ENCODE assay signal across 1 cellular context in the genomic region with DNA sequence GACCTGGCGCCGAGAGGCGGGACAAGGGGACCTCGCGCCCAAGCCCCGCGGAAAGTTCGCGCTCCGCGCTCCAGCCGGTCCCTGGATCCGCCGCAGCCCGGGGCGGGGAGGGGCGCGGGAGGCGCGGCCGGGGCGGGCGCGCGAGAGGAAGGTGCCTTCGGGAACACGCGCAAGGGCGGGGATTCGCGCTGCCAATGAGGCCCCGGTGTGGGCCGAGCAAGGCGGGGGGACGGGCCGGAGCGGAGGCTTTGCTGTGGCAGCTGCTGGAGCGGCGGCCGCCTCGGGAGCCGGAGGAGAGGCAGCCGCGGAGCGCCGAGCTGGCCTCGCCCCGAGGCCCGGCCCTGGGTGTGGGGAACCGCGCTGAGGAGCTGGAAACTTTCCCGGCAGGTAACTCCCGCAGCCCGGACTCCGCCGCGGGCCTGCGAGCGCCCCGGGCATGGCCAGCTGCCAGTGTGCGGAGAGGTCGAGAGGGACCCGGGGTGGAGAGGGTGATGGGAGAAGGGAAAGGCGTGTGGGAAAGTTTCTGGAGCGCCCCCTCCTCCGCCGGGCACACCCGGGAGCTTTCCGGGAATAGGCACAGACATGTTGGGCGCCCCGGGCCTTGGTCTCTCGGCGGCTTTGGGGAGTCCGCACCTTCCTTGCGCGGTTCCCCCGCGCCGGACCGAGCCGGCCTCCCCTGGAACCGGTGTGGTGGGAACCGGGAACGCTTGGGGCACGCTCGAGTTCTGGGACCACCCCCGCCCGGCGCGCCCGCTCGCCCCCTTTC.
TF ChIP-seq lines count a peak whose summit lies in the region.

A gene (plus strand): TSS at position 245 of the 766 bp plus-strand sequence. CDS start 97,271 bp downstream, outside the sequence.

TF ChIP-seq in HepG2, 621 proteins besides CTCF, POLR2A, EP300 and RAD21 (continued from another document and continues in another):
- TF ChIP-seq, protein P1, sequence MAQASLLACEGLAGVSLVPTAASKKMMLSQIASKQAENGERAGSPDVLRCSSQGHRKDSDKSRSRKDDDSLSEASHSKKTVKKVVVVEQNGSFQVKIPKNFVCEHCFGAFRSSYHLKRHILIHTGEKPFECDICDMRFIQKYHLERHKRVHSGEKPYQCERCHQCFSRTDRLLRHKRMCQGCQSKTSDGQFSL (CRISPR knock-in tag; IDR thresholded peaks at IDR 0.05), result no peak
- TF ChIP-seq ZNF432 (CRISPR knock-in tag; IDR thresholded peaks at IDR 0.05; ENCODE audit: borderline replicate concordance), result no peak
- no peak for TF ChIP-seq CC2D1A (CRISPR knock-in tag; IDR thresholded peaks at IDR 0.05)
- TF ChIP-seq TP53 (CRISPR knock-in tag; conservative IDR thresholded peaks at IDR 0.05), result no peak
- no peak for TF ChIP-seq ZNF552 (CRISPR knock-in tag; IDR thresholded peaks at IDR 0.05; ENCODE audit: borderline replicate concordance)
- TF ChIP-seq ZNF670 (CRISPR knock-in tag; IDR thresholded peaks at IDR 0.05; ENCODE audit: borderline replicate concordance), result 0 out of 2 replicates have a peak, but pooled peaks have one; percentile 17
- TF ChIP-seq, protein P2, sequence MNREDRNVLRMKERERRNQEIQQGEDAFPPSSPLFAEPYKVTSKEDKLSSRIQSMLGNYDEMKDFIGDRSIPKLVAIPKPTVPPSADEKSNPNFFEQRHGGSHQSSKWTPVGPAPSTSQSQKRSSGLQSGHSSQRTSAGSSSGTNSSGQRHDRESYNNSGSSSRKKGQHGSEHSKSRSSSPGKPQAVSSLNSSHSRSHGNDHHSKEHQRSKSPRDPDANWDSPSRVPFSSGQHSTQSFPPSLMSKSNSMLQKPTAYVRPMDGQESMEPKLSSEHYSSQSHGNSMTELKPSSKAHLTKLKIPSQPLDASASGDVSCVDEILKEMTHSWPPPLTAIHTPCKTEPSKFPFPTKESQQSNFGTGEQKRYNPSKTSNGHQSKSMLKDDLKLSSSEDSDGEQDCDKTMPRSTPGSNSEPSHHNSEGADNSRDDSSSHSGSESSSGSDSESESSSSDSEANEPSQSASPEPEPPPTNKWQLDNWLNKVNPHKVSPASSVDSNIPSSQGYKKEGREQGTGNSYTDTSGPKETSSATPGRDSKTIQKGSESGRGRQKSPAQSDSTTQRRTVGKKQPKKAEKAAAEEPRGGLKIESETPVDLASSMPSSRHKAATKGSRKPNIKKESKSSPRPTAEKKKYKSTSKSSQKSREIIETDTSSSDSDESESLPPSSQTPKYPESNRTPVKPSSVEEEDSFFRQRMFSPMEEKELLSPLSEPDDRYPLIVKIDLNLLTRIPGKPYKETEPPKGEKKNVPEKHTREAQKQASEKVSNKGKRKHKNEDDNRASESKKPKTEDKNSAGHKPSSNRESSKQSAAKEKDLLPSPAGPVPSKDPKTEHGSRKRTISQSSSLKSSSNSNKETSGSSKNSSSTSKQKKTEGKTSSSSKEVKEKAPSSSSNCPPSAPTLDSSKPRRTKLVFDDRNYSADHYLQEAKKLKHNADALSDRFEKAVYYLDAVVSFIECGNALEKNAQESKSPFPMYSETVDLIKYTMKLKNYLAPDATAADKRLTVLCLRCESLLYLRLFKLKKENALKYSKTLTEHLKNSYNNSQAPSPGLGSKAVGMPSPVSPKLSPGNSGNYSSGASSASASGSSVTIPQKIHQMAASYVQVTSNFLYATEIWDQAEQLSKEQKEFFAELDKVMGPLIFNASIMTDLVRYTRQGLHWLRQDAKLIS (CRISPR knock-in tag; IDR thresholded peaks at IDR 0.05), result no peak
- TF ChIP-seq, protein P3, sequence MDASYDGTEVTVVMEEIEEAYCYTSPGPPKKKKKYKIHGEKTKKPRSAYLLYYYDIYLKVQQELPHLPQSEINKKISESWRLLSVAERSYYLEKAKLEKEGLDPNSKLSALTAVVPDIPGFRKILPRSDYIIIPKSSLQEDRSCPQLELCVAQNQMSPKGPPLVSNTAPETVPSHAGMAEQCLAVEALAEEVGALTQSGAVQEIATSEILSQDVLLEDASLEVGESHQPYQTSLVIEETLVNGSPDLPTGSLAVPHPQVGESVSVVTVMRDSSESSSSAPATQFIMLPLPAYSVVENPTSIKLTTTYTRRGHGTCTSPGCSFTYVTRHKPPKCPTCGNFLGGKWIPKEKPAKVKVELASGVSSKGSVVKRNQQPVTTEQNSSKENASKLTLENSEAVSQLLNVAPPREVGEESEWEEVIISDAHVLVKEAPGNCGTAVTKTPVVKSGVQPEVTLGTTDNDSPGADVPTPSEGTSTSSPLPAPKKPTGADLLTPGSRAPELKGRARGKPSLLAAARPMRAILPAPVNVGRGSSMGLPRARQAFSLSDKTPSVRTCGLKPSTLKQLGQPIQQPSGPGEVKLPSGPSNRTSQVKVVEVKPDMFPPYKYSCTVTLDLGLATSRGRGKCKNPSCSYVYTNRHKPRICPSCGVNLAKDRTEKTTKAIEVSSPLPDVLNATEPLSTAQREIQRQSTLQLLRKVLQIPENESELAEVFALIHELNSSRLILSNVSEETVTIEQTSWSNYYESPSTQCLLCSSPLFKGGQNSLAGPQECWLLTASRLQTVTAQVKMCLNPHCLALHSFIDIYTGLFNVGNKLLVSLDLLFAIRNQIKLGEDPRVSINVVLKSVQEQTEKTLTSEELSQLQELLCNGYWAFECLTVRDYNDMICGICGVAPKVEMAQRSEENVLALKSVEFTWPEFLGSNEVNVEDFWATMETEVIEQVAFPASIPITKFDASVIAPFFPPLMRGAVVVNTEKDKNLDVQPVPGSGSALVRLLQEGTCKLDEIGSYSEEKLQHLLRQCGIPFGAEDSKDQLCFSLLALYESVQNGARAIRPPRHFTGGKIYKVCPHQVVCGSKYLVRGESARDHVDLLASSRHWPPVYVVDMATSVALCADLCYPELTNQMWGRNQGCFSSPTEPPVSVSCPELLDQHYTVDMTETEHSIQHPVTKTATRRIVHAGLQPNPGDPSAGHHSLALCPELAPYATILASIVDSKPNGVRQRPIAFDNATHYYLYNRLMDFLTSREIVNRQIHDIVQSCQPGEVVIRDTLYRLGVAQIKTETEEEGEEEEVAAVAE (CRISPR knock-in tag; IDR thresholded peaks at IDR 0.05; ENCODE audit: borderline replicate concordance), result no peak
- TF ChIP-seq, protein P4, sequence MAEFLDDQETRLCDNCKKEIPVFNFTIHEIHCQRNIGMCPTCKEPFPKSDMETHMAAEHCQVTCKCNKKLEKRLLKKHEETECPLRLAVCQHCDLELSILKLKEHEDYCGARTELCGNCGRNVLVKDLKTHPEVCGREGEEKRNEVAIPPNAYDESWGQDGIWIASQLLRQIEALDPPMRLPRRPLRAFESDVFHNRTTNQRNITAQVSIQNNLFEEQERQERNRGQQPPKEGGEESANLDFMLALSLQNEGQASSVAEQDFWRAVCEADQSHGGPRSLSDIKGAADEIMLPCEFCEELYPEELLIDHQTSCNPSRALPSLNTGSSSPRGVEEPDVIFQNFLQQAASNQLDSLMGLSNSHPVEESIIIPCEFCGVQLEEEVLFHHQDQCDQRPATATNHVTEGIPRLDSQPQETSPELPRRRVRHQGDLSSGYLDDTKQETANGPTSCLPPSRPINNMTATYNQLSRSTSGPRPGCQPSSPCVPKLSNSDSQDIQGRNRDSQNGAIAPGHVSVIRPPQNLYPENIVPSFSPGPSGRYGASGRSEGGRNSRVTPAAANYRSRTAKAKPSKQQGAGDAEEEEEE (CRISPR knock-in tag; IDR thresholded peaks at IDR 0.05; ENCODE audit: borderline replicate concordance), result no peak
- peak; percentile 53 for TF ChIP-seq ATF7-NPFF (CRISPR knock-in tag; IDR thresholded peaks at IDR 0.05; ENCODE audit: low read depth)
- TF ChIP-seq ZNF3 (CRISPR knock-in tag; IDR thresholded peaks at IDR 0.05), result no peak
- TF ChIP-seq, protein P5, sequence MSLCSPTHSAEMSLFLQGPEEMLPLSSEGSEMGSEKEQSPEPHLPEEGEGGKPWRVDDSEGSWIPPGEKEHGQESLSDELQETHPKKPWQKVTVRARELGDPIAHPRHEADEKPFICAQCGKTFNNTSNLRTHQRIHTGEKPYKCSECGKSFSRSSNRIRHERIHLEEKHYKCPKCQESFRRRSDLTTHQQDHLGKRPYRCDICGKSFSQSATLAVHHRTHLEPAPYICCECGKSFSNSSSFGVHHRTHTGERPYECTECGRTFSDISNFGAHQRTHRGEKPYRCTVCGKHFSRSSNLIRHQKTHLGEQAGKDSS (CRISPR knock-in tag; IDR thresholded peaks at IDR 0.05; ENCODE audit: borderline replicate concordance, low read depth), result no peak
- TF ChIP-seq NAIF1 (CRISPR knock-in tag; IDR thresholded peaks at IDR 0.05; ENCODE audit: borderline replicate concordance), result no peak; the same call in 1 of the 2 replicates
- TF ChIP-seq ZNF296 (CRISPR knock-in tag; conservative IDR thresholded peaks at IDR 0.05), result no peak
- TF ChIP-seq, protein P6, sequence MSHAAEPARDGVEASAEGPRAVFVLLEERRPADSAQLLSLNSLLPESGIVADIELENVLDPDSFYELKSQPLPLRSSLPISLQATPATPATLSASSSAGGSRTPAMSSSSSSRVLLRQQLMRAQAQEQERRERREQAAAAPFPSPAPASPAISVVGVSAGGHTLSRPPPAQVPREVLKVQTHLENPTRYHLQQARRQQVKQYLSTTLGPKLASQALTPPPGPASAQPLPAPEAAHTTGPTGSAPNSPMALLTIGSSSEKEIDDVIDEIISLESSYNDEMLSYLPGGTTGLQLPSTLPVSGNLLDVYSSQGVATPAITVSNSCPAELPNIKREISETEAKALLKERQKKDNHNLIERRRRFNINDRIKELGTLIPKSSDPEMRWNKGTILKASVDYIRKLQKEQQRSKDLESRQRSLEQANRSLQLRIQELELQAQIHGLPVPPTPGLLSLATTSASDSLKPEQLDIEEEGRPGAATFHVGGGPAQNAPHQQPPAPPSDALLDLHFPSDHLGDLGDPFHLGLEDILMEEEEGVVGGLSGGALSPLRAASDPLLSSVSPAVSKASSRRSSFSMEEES (CRISPR knock-in tag; IDR thresholded peaks at IDR 0.05), result no peak
- TF ChIP-seq ZNF230 (CRISPR knock-in tag; IDR thresholded peaks at IDR 0.05), result no peak
- no peak for TF ChIP-seq SMC3 (IDR thresholded peaks at IDR 0.05; ENCODE audit: low read length)
- TF ChIP-seq ZNF550 (CRISPR knock-in tag; IDR thresholded peaks at IDR 0.05; ENCODE audit: borderline replicate concordance), result no peak
- TF ChIP-seq ZNF383 (CRISPR knock-in tag; IDR thresholded peaks at IDR 0.05; ENCODE audit: borderline replicate concordance), result no peak
- TF ChIP-seq, protein P7, sequence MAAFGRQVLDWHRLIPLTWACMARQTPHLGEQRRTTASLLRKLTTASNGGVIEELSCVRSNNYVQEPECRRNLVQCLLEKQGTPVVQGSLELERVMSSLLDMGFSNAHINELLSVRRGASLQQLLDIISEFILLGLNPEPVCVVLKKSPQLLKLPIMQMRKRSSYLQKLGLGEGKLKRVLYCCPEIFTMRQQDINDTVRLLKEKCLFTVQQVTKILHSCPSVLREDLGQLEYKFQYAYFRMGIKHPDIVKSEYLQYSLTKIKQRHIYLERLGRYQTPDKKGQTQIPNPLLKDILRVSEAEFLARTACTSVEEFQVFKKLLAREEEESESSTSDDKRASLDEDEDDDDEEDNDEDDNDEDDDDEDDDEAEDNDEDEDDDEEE (CRISPR knock-in tag; IDR thresholded peaks at IDR 0.05), result no peak
- TF ChIP-seq TBX2 (CRISPR knock-in tag; IDR thresholded peaks at IDR 0.05; ENCODE audit: borderline replicate concordance), result peak; percentile 48; the same call in 1 of the 2 replicates
- no peak for TF ChIP-seq ZNF775 (CRISPR knock-in tag; IDR thresholded peaks at IDR 0.05; ENCODE audit: borderline replicate concordance)
- no peak for TF ChIP-seq NR3C1 (CRISPR knock-in tag; IDR thresholded peaks at IDR 0.05)
- no peak for TF ChIP-seq TCF7 (IDR thresholded peaks at IDR 0.05; ENCODE audit: low read depth)
- TF ChIP-seq, protein P8, sequence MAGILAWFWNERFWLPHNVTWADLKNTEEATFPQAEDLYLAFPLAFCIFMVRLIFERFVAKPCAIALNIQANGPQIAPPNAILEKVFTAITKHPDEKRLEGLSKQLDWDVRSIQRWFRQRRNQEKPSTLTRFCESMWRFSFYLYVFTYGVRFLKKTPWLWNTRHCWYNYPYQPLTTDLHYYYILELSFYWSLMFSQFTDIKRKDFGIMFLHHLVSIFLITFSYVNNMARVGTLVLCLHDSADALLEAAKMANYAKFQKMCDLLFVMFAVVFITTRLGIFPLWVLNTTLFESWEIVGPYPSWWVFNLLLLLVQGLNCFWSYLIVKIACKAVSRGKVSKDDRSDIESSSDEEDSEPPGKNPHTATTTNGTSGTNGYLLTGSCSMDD (CRISPR knock-in tag; IDR thresholded peaks at IDR 0.05), result no peak
- no peak for TF ChIP-seq SIX1 (CRISPR knock-in tag; IDR thresholded peaks at IDR 0.05; ENCODE audit: borderline replicate concordance)
- no peak for TF ChIP-seq MATR3 (CRISPR knock-in tag; IDR thresholded peaks at IDR 0.05)
- TF ChIP-seq, protein P9, sequence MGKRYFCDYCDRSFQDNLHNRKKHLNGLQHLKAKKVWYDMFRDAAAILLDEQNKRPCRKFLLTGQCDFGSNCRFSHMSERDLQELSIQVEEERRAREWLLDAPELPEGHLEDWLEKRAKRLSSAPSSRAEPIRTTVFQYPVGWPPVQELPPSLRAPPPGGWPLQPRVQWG (CRISPR knock-in tag; IDR thresholded peaks at IDR 0.05; ENCODE audit: borderline replicate concordance, low read depth), result no peak
- no peak for TF ChIP-seq AHR (CRISPR knock-in tag; IDR thresholded peaks at IDR 0.05)
- no peak for TF ChIP-seq KDM4B (CRISPR knock-in tag; IDR thresholded peaks at IDR 0.05)
- no peak for TF ChIP-seq MAZ (IDR thresholded peaks at IDR 0.05; ENCODE audit: borderline replicate concordance, low read depth, low read length)
- peak; percentile 77 for TF ChIP-seq MAZ (CRISPR knock-in tag; IDR thresholded peaks at IDR 0.05; ENCODE audit: low read depth)
- TF ChIP-seq, protein P10, sequence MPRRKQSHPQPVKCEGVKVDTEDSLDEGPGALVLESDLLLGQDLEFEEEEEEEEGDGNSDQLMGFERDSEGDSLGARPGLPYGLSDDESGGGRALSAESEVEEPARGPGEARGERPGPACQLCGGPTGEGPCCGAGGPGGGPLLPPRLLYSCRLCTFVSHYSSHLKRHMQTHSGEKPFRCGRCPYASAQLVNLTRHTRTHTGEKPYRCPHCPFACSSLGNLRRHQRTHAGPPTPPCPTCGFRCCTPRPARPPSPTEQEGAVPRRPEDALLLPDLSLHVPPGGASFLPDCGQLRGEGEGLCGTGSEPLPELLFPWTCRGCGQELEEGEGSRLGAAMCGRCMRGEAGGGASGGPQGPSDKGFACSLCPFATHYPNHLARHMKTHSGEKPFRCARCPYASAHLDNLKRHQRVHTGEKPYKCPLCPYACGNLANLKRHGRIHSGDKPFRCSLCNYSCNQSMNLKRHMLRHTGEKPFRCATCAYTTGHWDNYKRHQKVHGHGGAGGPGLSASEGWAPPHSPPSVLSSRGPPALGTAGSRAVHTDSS (CRISPR knock-in tag; conservative IDR thresholded peaks at IDR 0.05), result no peak
